Comparison of ENCODE assay signal across 1 cellular context in the genomic region with DNA sequence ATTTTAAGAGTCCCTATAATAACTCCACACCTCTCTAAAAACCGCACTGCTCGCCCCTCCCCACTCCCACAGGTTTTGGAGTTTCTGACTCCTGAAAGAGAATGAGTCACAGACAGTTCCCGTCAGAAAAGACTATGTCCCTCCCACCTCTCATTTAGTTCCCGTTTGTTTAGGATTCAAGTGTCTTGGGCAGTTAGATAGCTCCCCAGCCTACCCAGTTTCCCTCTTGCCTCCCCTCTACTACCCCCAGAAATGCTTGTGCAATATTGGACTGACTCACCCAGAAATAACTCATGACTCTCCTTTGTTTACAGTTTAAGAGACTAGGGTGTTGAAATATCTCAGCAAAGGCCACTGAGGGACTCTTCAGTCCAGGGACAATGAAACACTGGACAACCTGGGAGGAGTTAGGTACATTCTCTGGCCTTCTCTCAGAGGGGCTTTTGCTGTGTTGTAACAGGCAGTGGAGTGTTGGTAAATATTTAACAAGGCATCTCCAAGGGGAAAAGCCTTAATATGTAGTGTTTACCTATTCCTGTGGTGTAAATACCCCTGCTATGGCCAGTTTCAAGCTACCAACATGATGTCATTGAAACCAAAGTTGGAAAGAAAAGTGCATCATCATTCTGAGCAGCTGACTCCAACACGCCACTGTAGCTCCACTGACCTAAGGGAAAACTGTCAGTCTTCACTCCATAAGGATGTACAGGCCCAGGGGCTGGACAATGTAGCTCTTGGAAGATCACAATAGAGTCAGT.
TF ChIP-seq lines count a peak whose summit lies in the region.

No MANE protein-coding gene starts in this region.

TF ChIP-seq in K562, 482 proteins besides CTCF, POLR2A, EP300 and RAD21 (continued from another document and continues in another):
- TF ChIP-seq, protein P1, sequence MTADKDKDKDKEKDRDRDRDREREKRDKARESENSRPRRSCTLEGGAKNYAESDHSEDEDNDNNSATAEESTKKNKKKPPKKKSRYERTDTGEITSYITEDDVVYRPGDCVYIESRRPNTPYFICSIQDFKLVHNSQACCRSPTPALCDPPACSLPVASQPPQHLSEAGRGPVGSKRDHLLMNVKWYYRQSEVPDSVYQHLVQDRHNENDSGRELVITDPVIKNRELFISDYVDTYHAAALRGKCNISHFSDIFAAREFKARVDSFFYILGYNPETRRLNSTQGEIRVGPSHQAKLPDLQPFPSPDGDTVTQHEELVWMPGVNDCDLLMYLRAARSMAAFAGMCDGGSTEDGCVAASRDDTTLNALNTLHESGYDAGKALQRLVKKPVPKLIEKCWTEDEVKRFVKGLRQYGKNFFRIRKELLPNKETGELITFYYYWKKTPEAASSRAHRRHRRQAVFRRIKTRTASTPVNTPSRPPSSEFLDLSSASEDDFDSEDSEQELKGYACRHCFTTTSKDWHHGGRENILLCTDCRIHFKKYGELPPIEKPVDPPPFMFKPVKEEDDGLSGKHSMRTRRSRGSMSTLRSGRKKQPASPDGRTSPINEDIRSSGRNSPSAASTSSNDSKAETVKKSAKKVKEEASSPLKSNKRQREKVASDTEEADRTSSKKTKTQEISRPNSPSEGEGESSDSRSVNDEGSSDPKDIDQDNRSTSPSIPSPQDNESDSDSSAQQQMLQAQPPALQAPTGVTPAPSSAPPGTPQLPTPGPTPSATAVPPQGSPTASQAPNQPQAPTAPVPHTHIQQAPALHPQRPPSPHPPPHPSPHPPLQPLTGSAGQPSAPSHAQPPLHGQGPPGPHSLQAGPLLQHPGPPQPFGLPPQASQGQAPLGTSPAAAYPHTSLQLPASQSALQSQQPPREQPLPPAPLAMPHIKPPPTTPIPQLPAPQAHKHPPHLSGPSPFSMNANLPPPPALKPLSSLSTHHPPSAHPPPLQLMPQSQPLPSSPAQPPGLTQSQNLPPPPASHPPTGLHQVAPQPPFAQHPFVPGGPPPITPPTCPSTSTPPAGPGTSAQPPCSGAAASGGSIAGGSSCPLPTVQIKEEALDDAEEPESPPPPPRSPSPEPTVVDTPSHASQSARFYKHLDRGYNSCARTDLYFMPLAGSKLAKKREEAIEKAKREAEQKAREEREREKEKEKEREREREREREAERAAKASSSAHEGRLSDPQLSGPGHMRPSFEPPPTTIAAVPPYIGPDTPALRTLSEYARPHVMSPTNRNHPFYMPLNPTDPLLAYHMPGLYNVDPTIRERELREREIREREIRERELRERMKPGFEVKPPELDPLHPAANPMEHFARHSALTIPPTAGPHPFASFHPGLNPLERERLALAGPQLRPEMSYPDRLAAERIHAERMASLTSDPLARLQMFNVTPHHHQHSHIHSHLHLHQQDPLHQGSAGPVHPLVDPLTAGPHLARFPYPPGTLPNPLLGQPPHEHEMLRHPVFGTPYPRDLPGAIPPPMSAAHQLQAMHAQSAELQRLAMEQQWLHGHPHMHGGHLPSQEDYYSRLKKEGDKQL (CRISPR knock-in tag; IDR thresholded peaks at IDR 0.05; ENCODE audit: borderline replicate concordance): no peak
- TF ChIP-seq, protein P2, sequence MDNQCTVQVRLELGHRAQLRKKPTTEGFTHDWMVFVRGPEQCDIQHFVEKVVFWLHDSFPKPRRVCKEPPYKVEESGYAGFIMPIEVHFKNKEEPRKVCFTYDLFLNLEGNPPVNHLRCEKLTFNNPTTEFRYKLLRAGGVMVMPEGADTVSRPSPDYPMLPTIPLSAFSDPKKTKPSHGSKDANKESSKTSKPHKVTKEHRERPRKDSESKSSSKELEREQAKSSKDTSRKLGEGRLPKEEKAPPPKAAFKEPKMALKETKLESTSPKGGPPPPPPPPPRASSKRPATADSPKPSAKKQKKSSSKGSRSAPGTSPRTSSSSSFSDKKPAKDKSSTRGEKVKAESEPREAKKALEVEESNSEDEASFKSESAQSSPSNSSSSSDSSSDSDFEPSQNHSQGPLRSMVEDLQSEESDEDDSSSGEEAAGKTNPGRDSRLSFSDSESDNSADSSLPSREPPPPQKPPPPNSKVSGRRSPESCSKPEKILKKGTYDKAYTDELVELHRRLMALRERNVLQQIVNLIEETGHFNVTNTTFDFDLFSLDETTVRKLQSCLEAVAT (IDR thresholded peaks at IDR 0.05): peak; percentile 11 to 77
- TF ChIP-seq SMARCB1 (IDR thresholded peaks at IDR 0.05; ENCODE audit: insufficient read length, low read depth) (peak; percentile 47), HNRNPK (IDR thresholded peaks at IDR 0.05; ENCODE audit: low read depth, low read length, poor library complexity, severe bottlenecking) (no peak), NR2C2 (CRISPR knock-in tag; IDR thresholded peaks at IDR 0.05) (no peak), NR2C2 (tag; IDR thresholded peaks at IDR 0.05) (peak; percentile 86), HDAC6 (IDR thresholded peaks at IDR 0.05; ENCODE audit: low read depth, low read length) (no peak), IRF2 (CRISPR knock-in tag; IDR thresholded peaks at IDR 0.05) (no peak), CHCHD3 (CRISPR knock-in tag; IDR thresholded peaks at IDR 0.05) (no peak), PCBP1 (IDR thresholded peaks at IDR 0.05; ENCODE audit: low read depth, low read length, poor library complexity, severe bottlenecking) (no peak), SUPT5H (IDR thresholded peaks at IDR 0.05) (0 out of 2 replicates have a peak, but pooled peaks have one; percentile 27), PRPF4 (IDR thresholded peaks at IDR 0.05; ENCODE audit: insufficient read depth, low read depth, low read length, poor library complexity, severe bottlenecking) (no peak), MCM2 (IDR thresholded peaks at IDR 0.05; ENCODE audit: low read depth) (no peak), FIP1L1 (IDR thresholded peaks at IDR 0.05; ENCODE audit: low read depth, low read length, poor library complexity, severe bottlenecking) (no peak), SMARCE1 (IDR thresholded peaks at IDR 0.05) (peak; percentile 98), RBBP5 (IDR thresholded peaks at IDR 0.05; ENCODE audit: borderline replicate concordance, insufficient read depth, low read length, poor library complexity, severe bottlenecking) (peak; percentile 67), MECOM (CRISPR knock-in tag; IDR thresholded peaks at IDR 0.05) (no peak; the same call in 1 of the 2 replicates), CBX1 (IDR thresholded peaks at IDR 0.05; ENCODE audit: low read depth) (no peak), ZNF77 (CRISPR knock-in tag; IDR thresholded peaks at IDR 0.05) (no peak), DIDO1 (tag; IDR thresholded peaks at IDR 0.05; ENCODE audit: low read depth) (no peak), POLR2H (tag; IDR thresholded peaks at IDR 0.05; ENCODE audit: low read depth) (peak; percentile 80), FOXM1 (IDR thresholded peaks at IDR 0.05; ENCODE audit: low read depth) (peak; percentile 75; the same call in 1 of the 2 replicates), FOXM1 (CRISPR knock-in tag; IDR thresholded peaks at IDR 0.05; ENCODE audit: low read depth) (no peak), ZNF212 (CRISPR knock-in tag; IDR thresholded peaks at IDR 0.05) (no peak), ZNF133 (CRISPR knock-in tag; IDR thresholded peaks at IDR 0.05) (no peak), NFYB (IDR thresholded peaks at IDR 0.05; ENCODE audit: extremely low read depth, insufficient read length) (no peak), GATAD2A (IDR thresholded peaks at IDR 0.05) (peak; percentile 50), HMG20B (CRISPR knock-in tag; IDR thresholded peaks at IDR 0.05) (no peak), HNRNPH1 (optimal IDR thresholded peaks at IDR 0.05; ENCODE audit: low read depth, low read length) (no peak)
- TF ChIP-seq, protein P3, sequence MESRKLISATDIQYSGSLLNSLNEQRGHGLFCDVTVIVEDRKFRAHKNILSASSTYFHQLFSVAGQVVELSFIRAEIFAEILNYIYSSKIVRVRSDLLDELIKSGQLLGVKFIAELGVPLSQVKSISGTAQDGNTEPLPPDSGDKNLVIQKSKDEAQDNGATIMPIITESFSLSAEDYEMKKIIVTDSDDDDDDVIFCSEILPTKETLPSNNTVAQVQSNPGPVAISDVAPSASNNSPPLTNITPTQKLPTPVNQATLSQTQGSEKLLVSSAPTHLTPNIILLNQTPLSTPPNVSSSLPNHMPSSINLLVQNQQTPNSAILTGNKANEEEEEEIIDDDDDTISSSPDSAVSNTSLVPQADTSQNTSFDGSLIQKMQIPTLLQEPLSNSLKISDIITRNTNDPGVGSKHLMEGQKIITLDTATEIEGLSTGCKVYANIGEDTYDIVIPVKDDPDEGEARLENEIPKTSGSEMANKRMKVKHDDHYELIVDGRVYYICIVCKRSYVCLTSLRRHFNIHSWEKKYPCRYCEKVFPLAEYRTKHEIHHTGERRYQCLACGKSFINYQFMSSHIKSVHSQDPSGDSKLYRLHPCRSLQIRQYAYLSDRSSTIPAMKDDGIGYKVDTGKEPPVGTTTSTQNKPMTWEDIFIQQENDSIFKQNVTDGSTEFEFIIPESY (CRISPR knock-in tag; IDR thresholded peaks at IDR 0.05): peak; percentile 42; the same call in 1 of the 2 replicates
- TF ChIP-seq, protein P4, sequence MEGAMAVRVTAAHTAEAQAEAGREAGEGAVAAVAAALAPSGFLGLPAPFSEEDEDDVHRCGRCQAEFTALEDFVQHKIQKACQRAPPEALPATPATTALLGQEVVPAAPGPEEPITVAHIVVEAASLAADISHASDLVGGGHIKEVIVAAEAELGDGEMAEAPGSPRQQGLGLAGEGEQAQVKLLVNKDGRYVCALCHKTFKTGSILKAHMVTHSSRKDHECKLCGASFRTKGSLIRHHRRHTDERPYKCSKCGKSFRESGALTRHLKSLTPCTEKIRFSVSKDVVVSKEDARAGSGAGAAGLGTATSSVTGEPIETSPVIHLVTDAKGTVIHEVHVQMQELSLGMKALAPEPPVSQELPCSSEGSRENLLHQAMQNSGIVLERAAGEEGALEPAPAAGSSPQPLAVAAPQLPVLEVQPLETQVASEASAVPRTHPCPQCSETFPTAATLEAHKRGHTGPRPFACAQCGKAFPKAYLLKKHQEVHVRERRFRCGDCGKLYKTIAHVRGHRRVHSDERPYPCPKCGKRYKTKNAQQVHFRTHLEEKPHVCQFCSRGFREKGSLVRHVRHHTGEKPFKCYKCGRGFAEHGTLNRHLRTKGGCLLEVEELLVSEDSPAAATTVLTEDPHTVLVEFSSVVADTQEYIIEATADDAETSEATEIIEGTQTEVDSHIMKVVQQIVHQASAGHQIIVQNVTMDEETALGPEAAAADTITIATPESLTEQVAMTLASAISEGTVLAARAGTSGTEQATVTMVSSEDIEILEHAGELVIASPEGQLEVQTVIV (CRISPR knock-in tag; IDR thresholded peaks at IDR 0.05; ENCODE audit: borderline replicate concordance): no peak
- TF ChIP-seq, protein P5, sequence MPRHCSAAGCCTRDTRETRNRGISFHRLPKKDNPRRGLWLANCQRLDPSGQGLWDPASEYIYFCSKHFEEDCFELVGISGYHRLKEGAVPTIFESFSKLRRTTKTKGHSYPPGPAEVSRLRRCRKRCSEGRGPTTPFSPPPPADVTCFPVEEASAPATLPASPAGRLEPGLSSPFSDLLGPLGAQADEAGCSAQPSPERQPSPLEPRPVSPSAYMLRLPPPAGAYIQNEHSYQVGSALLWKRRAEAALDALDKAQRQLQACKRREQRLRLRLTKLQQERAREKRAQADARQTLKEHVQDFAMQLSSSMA (CRISPR knock-in tag; IDR thresholded peaks at IDR 0.05): no peak
- TF ChIP-seq, protein P6, sequence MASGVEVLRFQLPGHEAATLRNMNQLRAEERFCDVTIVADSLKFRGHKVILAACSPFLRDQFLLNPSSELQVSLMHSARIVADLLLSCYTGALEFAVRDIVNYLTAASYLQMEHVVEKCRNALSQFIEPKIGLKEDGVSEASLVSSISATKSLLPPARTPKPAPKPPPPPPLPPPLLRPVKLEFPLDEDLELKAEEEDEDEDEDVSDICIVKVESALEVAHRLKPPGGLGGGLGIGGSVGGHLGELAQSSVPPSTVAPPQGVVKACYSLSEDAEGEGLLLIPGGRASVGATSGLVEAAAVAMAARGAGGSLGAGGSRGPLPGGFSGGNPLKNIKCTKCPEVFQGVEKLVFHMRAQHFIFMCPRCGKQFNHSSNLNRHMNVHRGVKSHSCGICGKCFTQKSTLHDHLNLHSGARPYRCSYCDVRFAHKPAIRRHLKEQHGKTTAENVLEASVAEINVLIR (CRISPR knock-in tag; IDR thresholded peaks at IDR 0.05): peak; percentile 60; the same call in 1 of the 2 replicates
- TF ChIP-seq, protein P7, sequence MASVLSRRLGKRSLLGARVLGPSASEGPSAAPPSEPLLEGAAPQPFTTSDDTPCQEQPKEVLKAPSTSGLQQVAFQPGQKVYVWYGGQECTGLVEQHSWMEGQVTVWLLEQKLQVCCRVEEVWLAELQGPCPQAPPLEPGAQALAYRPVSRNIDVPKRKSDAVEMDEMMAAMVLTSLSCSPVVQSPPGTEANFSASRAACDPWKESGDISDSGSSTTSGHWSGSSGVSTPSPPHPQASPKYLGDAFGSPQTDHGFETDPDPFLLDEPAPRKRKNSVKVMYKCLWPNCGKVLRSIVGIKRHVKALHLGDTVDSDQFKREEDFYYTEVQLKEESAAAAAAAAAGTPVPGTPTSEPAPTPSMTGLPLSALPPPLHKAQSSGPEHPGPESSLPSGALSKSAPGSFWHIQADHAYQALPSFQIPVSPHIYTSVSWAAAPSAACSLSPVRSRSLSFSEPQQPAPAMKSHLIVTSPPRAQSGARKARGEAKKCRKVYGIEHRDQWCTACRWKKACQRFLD (CRISPR knock-in tag; IDR thresholded peaks at IDR 0.05): no peak; the same call in 1 of the 2 replicates
- TF ChIP-seq, protein P8, sequence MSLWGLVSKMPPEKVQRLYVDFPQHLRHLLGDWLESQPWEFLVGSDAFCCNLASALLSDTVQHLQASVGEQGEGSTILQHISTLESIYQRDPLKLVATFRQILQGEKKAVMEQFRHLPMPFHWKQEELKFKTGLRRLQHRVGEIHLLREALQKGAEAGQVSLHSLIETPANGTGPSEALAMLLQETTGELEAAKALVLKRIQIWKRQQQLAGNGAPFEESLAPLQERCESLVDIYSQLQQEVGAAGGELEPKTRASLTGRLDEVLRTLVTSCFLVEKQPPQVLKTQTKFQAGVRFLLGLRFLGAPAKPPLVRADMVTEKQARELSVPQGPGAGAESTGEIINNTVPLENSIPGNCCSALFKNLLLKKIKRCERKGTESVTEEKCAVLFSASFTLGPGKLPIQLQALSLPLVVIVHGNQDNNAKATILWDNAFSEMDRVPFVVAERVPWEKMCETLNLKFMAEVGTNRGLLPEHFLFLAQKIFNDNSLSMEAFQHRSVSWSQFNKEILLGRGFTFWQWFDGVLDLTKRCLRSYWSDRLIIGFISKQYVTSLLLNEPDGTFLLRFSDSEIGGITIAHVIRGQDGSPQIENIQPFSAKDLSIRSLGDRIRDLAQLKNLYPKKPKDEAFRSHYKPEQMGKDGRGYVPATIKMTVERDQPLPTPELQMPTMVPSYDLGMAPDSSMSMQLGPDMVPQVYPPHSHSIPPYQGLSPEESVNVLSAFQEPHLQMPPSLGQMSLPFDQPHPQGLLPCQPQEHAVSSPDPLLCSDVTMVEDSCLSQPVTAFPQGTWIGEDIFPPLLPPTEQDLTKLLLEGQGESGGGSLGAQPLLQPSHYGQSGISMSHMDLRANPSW (CRISPR knock-in tag; IDR thresholded peaks at IDR 0.05): no peak
- TF ChIP-seq, protein P9, sequence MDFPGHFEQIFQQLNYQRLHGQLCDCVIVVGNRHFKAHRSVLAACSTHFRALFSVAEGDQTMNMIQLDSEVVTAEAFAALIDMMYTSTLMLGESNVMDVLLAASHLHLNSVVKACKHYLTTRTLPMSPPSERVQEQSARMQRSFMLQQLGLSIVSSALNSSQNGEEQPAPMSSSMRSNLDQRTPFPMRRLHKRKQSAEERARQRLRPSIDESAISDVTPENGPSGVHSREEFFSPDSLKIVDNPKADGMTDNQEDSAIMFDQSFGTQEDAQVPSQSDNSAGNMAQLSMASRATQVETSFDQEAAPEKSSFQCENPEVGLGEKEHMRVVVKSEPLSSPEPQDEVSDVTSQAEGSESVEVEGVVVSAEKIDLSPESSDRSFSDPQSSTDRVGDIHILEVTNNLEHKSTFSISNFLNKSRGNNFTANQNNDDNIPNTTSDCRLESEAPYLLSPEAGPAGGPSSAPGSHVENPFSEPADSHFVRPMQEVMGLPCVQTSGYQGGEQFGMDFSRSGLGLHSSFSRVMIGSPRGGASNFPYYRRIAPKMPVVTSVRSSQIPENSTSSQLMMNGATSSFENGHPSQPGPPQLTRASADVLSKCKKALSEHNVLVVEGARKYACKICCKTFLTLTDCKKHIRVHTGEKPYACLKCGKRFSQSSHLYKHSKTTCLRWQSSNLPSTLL (IDR thresholded peaks at IDR 0.05): no peak
